Comparison of ENCODE assay signal across 1 cellular context in the genomic region with DNA sequence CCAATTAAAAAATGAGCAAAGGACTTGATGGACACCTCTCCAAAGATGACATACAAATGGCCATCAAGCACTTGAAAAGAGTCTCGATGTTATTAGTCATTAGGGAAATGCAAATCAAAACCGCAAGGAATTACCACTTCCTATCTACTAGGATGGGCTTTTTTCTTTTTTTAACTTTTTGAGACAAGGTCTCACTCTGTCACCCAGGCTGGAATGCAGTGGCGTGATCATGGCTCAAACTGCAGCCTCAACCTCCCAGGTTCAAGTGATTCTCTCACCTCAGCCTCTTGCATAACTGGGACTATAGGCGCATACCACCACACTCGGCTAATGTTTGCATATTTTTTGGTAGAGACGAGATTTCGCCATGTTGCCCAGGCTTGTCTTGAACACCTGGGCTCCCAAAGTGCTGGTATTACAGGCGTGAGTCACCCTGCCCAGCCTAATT.
A peak's percentile ranks its signal among the peaks of the same experiment; 100 is the strongest.
TF ChIP-seq lines count a peak whose summit lies in the region.

No MANE protein-coding gene starts in this region.

TF ChIP-seq in GM12878, 131 proteins besides CTCF, POLR2A, EP300 and RAD21:
- TF ChIP-seq ZNF274 (IDR thresholded peaks at IDR 0.05; ENCODE audit: insufficient read depth, insufficient read length): no peak
- no peak for TF ChIP-seq EED (IDR thresholded peaks at IDR 0.05; ENCODE audit: low read depth)
- no peak for TF ChIP-seq DPF2 (IDR thresholded peaks at IDR 0.05)
- TF ChIP-seq, protein P1, sequence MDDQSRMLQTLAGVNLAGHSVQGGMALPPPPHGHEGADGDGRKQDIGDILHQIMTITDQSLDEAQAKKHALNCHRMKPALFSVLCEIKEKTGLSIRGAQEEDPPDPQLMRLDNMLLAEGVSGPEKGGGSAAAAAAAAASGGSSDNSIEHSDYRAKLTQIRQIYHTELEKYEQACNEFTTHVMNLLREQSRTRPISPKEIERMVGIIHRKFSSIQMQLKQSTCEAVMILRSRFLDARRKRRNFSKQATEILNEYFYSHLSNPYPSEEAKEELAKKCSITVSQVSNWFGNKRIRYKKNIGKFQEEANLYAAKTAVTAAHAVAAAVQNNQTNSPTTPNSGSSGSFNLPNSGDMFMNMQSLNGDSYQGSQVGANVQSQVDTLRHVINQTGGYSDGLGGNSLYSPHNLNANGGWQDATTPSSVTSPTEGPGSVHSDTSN (IDR thresholded peaks at IDR 0.05; ENCODE audit: insufficient replicate concordance, low read depth, low read length): peak; percentile 32
- TF ChIP-seq, protein P2, sequence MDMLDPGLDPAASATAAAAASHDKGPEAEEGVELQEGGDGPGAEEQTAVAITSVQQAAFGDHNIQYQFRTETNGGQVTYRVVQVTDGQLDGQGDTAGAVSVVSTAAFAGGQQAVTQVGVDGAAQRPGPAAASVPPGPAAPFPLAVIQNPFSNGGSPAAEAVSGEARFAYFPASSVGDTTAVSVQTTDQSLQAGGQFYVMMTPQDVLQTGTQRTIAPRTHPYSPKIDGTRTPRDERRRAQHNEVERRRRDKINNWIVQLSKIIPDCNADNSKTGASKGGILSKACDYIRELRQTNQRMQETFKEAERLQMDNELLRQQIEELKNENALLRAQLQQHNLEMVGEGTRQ (IDR thresholded peaks at IDR 0.05; ENCODE audit: borderline replicate concordance, low read depth, low read length): no peak
- no peak for TF ChIP-seq NR2C2 (IDR thresholded peaks at IDR 0.05; ENCODE audit: borderline replicate concordance, control insufficient read depth, insufficient read length, low read depth)
- TF ChIP-seq ETV6 (conservative IDR thresholded peaks at IDR 0.05 in 1 of 2, IDR thresholded peaks at IDR 0.05 in 1 of 2; ENCODE audit: borderline replicate concordance in 1 of 2, low read depth in 1 of 2): peak in 1 of 2 experiments; percentile 46; a peak in 1 of 4 replicates
- TF ChIP-seq, protein P3, sequence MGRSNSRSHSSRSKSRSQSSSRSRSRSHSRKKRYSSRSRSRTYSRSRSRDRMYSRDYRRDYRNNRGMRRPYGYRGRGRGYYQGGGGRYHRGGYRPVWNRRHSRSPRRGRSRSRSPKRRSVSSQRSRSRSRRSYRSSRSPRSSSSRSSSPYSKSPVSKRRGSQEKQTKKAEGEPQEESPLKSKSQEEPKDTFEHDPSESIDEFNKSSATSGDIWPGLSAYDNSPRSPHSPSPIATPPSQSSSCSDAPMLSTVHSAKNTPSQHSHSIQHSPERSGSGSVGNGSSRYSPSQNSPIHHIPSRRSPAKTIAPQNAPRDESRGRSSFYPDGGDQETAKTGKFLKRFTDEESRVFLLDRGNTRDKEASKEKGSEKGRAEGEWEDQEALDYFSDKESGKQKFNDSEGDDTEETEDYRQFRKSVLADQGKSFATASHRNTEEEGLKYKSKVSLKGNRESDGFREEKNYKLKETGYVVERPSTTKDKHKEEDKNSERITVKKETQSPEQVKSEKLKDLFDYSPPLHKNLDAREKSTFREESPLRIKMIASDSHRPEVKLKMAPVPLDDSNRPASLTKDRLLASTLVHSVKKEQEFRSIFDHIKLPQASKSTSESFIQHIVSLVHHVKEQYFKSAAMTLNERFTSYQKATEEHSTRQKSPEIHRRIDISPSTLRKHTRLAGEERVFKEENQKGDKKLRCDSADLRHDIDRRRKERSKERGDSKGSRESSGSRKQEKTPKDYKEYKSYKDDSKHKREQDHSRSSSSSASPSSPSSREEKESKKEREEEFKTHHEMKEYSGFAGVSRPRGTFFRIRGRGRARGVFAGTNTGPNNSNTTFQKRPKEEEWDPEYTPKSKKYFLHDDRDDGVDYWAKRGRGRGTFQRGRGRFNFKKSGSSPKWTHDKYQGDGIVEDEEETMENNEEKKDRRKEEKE (IDR thresholded peaks at IDR 0.05): no peak
- TF ChIP-seq POU2F2 (IDR thresholded peaks at IDR 0.05; ENCODE audit: borderline replicate concordance, low read depth, low read length): peak; percentile 91
- TF ChIP-seq, protein P4, sequence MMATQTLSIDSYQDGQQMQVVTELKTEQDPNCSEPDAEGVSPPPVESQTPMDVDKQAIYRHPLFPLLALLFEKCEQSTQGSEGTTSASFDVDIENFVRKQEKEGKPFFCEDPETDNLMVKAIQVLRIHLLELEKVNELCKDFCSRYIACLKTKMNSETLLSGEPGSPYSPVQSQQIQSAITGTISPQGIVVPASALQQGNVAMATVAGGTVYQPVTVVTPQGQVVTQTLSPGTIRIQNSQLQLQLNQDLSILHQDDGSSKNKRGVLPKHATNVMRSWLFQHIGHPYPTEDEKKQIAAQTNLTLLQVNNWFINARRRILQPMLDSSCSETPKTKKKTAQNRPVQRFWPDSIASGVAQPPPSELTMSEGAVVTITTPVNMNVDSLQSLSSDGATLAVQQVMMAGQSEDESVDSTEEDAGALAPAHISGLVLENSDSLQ (IDR thresholded peaks at IDR 0.05): peak; percentile 87
- peak; percentile 33; the same call in 1 of the 2 replicates for TF ChIP-seq JUNB (IDR thresholded peaks at IDR 0.05)
- 0 out of 2 replicates have a peak, but pooled peaks have one; percentile 16 for TF ChIP-seq IKZF1 (conservative IDR thresholded peaks at IDR 0.05)
- no peak for TF ChIP-seq HDAC6 (IDR thresholded peaks at IDR 0.05; ENCODE audit: unreplicated experiment)
- TF ChIP-seq, protein P5, sequence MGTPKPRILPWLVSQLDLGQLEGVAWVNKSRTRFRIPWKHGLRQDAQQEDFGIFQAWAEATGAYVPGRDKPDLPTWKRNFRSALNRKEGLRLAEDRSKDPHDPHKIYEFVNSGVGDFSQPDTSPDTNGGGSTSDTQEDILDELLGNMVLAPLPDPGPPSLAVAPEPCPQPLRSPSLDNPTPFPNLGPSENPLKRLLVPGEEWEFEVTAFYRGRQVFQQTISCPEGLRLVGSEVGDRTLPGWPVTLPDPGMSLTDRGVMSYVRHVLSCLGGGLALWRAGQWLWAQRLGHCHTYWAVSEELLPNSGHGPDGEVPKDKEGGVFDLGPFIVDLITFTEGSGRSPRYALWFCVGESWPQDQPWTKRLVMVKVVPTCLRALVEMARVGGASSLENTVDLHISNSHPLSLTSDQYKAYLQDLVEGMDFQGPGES (IDR thresholded peaks at IDR 0.05): no peak
- peak; percentile 43; the same call in 1 of the 2 replicates for TF ChIP-seq SPI1 (IDR thresholded peaks at IDR 0.05; ENCODE audit: borderline replicate concordance, insufficient read depth, low read depth, low read length)
- no peak for TF ChIP-seq BCL11A (IDR thresholded peaks at IDR 0.05; ENCODE audit: low read depth, low read length)
- no peak for TF ChIP-seq TCF7 (IDR thresholded peaks at IDR 0.05; ENCODE audit: borderline replicate concordance)
- peak; percentile 52; the same call in 1 of the 2 replicates for TF ChIP-seq CBFB (IDR thresholded peaks at IDR 0.05; ENCODE audit: low read depth)
- TF ChIP-seq, protein P6, sequence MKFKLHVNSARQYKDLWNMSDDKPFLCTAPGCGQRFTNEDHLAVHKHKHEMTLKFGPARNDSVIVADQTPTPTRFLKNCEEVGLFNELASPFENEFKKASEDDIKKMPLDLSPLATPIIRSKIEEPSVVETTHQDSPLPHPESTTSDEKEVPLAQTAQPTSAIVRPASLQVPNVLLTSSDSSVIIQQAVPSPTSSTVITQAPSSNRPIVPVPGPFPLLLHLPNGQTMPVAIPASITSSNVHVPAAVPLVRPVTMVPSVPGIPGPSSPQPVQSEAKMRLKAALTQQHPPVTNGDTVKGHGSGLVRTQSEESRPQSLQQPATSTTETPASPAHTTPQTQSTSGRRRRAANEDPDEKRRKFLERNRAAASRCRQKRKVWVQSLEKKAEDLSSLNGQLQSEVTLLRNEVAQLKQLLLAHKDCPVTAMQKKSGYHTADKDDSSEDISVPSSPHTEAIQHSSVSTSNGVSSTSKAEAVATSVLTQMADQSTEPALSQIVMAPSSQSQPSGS (IDR thresholded peaks at IDR 0.05; ENCODE audit: low read length): no peak
- peak; percentile 91 for TF ChIP-seq RUNX3 (IDR thresholded peaks at IDR 0.05; ENCODE audit: low read length)
